Comparison of ENCODE assay signal across 27 cellular contexts in the genomic region with DNA sequence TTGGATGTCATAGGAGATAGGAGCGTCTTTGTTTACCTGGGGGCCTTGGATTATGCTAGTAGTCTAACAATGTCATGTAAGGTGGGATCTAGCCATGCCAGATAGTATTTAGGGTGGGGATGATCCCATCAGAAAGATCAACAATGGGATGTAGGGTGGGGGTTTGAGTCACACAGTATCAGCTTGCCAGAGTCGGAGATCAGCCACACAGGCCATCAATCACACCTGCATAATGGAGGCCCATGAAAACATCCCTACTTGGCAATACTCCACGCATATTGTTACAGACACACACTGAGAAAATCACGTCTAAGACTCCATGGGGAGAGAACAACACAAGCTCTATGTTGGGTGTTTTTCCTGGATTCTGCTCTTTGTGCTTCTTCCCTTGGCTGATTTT.
"Had no signal": no experiment of that assay in that cellular context is flagged by ENCODE, and none has a peak within 500 bp of the region (broad histone marks: within the 10 kb centered on the region; RNA-seq: fewer than 3 reads in every experiment).

No MANE protein-coding gene starts in this region.

- H3K4me3 ChIP-seq: esophagus muscularis mucosa, gastroesophageal sphincter, heart left ventricle, hepatocyte, left lung, mucosa of descending colon, neural progenitor cell, right atrium auricular region, smooth muscle cell, suprapubic skin, transverse colon, upper lobe of right lung, vagina had no signal

- H3K4me1 ChIP-seq: esophagus muscularis mucosa, foreskin keratinocyte, gastroesophageal sphincter, heart left ventricle, left lung, right atrium auricular region, suprapubic skin, transverse colon, upper lobe of right lung, vagina had no signal

- H3K4me2 ChIP-seq: hepatocyte, neural progenitor cell, smooth muscle cell had no signal

- ATAC-seq: foreskin keratinocyte; gastroesophageal sphincter; heart left ventricle; left lung; mucosa of descending colon; sciatic nerve; stimulated activated naive CD8-positive, alpha-beta T cell treated with anti-CD3 and anti-CD28 coated beads, Interleukin-15, amount 100 ng/mL, for 72 hours; upper lobe of right lung had no signal

- H3K9me3 ChIP-seq: esophagus muscularis mucosa, gastroesophageal sphincter, left lung, mucosa of descending colon, right atrium auricular region, suprapubic skin, transverse colon, upper lobe of right lung, vagina had no signal

- H3K79me2 ChIP-seq: hepatocyte, parathyroid adenoma had no signal

- DNase-seq: effector CD8-positive, alpha-beta T cell; foreskin keratinocyte; heart left ventricle; kidney; left lung; mesenchymal stem cell; mucosa of descending colon; naive B cell; stimulated activated CD4-positive, alpha-beta T cell treated with anti-CD3 and anti-CD28 coated beads, Interleukin-12 subunit alpha, Interleukin-12 subunit beta, amount 100 ng/mL, for 4 hours; stimulated activated CD4-positive, alpha-beta T cell treated with anti-CD3 and anti-CD28 coated beads, Interleukin-1b, Interleukin-23, amount 100 ng/mL, for 48 hours; stimulated activated CD4-positive, alpha-beta T cell treated with anti-CD3 and anti-CD28 coated beads, Interleukin-4, amount 100 ng/mL, for 1 hour; stimulated activated CD8-positive, alpha-beta memory T cell treated with anti-CD3 and anti-CD28 coated beads, Interleukin-4, amount 100 ng/mL, for 48 hours; stimulated activated naive CD4-positive, alpha-beta T cell; stimulated activated naive CD8-positive, alpha-beta T cell treated with anti-CD3 and anti-CD28 coated beads, Interleukin-15, amount 100 ng/mL, for 72 hours; transverse colon; upper lobe of right lung had no signal

- H3K9ac ChIP-seq: neural progenitor cell, parathyroid adenoma had no signal

- H3K27me3 ChIP-seq: esophagus muscularis mucosa, gastroesophageal sphincter, hepatocyte, left lung, neural progenitor cell, right atrium auricular region, transverse colon, upper lobe of right lung, vagina had no signal

- FAIRE-seq: endothelial cell of umbilical vein, kidney had no signal

- H2AFZ ChIP-seq: hepatocyte, neural progenitor cell, parathyroid adenoma had no signal

- H3K27ac ChIP-seq: esophagus muscularis mucosa, foreskin keratinocyte, gastroesophageal sphincter, heart left ventricle, hepatocyte, left lung, neural progenitor cell, parathyroid adenoma, right atrium auricular region, suprapubic skin, transverse colon, upper lobe of right lung, vagina had no signal

- H3K36me3 ChIP-seq: esophagus muscularis mucosa, gastroesophageal sphincter, heart left ventricle, left lung, neural progenitor cell, right atrium auricular region, suprapubic skin, transverse colon, upper lobe of right lung, vagina had no signal
